ENCODE assay signal across 8 cellular contexts in the genomic region with DNA sequence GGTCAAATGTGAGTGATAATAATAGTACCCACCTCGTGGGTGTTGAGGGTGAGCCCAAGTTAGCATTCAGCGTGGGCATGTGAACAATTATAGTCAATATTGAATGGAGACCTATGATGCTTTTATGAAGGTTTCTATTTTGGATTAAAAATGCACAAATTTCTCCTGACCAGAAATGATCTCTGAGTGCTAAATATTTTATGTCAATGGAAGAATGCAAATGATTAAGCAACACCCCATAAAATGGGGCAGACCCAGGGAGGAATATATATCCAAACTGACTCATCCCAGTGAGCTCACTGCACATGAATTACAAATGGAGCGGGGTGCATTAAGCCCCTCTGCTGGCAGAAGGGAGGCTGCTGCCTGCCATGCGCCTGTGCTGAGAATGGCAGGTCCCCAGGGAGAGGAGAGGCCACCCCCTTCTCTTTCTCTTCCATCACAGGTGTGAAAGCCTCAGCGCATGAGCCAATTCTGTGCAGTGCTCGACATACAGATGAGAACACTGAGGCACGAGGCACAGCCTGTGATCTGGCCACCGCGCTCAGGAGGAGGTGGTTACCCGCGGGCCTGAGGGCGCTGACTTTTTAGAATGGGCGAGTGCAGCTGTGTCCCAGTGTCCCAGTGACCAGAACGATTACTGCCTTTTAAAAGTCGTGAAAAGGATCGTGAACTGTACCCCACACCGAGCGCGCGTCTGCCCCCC. TPM values are rescaled to one million over a fixed set of nuclear protein-coding genes. Genes with fewer than 3 reads are reported as not detected.
DNase-seq lines count a peak whose midpoint lies in the region; TF ChIP-seq lines count a peak whose summit lies in the region.
"Not testable (repeated sequence)": the region's sequence is repeated elsewhere in the genome, so short reads cannot be mapped to it uniquely, and the experiment has no call there.

No MANE protein-coding gene starts in this region.

- not testable (repeated sequence) for H3K4me3 ChIP-seq in KMS-11 (IDR thresholded peaks at IDR 0.05; ENCODE audit: insufficient read depth, low read depth, low read length)
- H3K4me3 ChIP-seq in iPS-15b (ENCODE audit: low read depth, low read length): peak overlapping the region; percentile 60
- peak overlapping the region; percentile 92 for H3K4me3 ChIP-seq in neuron (ENCODE audit: low read length)
- H3K4me3 ChIP-seq in subcutaneous abdominal adipose tissue (ENCODE audit: low read depth in 1 of 5, low read length in 5 of 5): peak overlapping the region in 4 of 5 donors; percentile 55 to 75 (median 66)

- not testable (repeated sequence) for H3K36me3 ChIP-seq in KMS-11 (ENCODE audit: insufficient read depth); iPS-15b (ENCODE audit: control insufficient read depth, insufficient read depth, low read length); neuron (ENCODE audit: insufficient read depth, low read length); subcutaneous abdominal adipose tissue (ENCODE audit: control insufficient read depth in 5 of 5, insufficient read depth in 5 of 5, low read length in 5 of 5)

- H3K27ac Mint-ChIP-seq in Calu3 (ENCODE audit: unreplicated experiment): peak overlapping the region; percentile 90
- H3K27ac Mint-ChIP-seq in dendritic cell treated with granulocyte-macrophage colony-stimulating factor and Interleukin-4, amounts not matched to agents 40 ng/mL and 50 ng/mL, for 4 days: peak overlapping the region; percentile 95

- TF ChIP-seq CTCF in Calu3 (IDR thresholded peaks at IDR 0.05; ENCODE audit: unreplicated experiment); KMS-11 (conservative IDR thresholded peaks at IDR 0.05; ENCODE audit: low read depth, low read length): not testable (repeated sequence)

- H3K4me3 Mint-ChIP-seq in Calu3 (ENCODE audit: low read depth, unreplicated experiment): peak overlapping the region; percentile 81
- H3K4me3 Mint-ChIP-seq in dendritic cell treated with granulocyte-macrophage colony-stimulating factor and Interleukin-4, amounts not matched to agents 40 ng/mL and 50 ng/mL, for 4 days: peak overlapping the region; percentile 85

- H3K9me3 ChIP-seq in iPS-15b (ENCODE audit: control insufficient read depth, insufficient read depth, low read length); neuron (ENCODE audit: low read length); subcutaneous abdominal adipose tissue (ENCODE audit: control insufficient read depth in 5 of 5, low read length in 5 of 5): not testable (repeated sequence)

- peak overlapping the region; percentile 66 for H3K27ac ChIP-seq in KMS-11
- H3K27ac ChIP-seq in subcutaneous abdominal adipose tissue (ENCODE audit: low read depth, low read length): not testable (repeated sequence)

- not testable (repeated sequence) for H4K20me1 ChIP-seq in KMS-11 (ENCODE audit: insufficient read depth)

- DNase-seq in Calu3: not testable (repeated sequence)
- DNase-seq in RPMI8226 (peak; percentile 58), activated T-cell treated with anti-CD3 and anti-CD28 coated beads for 4 hours (peak; percentile 5)

- TSS peak; percentile 56 for BruUV-seq in Calu3 (replicated peaks; lab: Mats Ljungman, UMichigan)

- intact Hi-C loops in Calu3 (cut with micrococcal nuclease; ENCODE audit: unreplicated experiment); dendritic cell treated with granulocyte-macrophage colony-stimulating factor and Interleukin-4, amounts not matched to agents 40 ng/mL and 50 ng/mL, for 4 days (cut with micrococcal nuclease): not testable (repeated sequence)

- H3K27me3 Mint-ChIP-seq in Calu3 (ENCODE audit: unreplicated experiment): not testable (repeated sequence)
- peaks cover 13% of the 10 kb centered on the region for H3K27me3 Mint-ChIP-seq in dendritic cell treated with granulocyte-macrophage colony-stimulating factor and Interleukin-4, amounts not matched to agents 40 ng/mL and 50 ng/mL, for 4 days

- H3K4me2 ChIP-seq in KMS-11: peak overlapping the region; percentile 57

- H3K79me2 ChIP-seq in KMS-11 (ENCODE audit: insufficient read depth, low read depth): not testable (repeated sequence)

- H3K27me3 ChIP-seq in KMS-11 (ENCODE audit: insufficient read depth, low read depth); iPS-15b (ENCODE audit: control insufficient read depth, insufficient read depth, low read length); neuron (ENCODE audit: insufficient read depth, low read length); subcutaneous abdominal adipose tissue (ENCODE audit: control insufficient read depth in 5 of 5, insufficient read depth in 4 of 5, low read length in 5 of 5): not testable (repeated sequence)

- not testable (repeated sequence) for H3K9me3 Mint-ChIP-seq in Calu3 (ENCODE audit: low read depth, unreplicated experiment); dendritic cell treated with granulocyte-macrophage colony-stimulating factor and Interleukin-4, amounts not matched to agents 40 ng/mL and 50 ng/mL, for 4 days

- H3K4me1 ChIP-seq in KMS-11 (ENCODE audit: low read depth, poor library complexity, severe bottlenecking): peaks cover 28% of the 10 kb centered on the region
- not testable (repeated sequence) for H3K4me1 ChIP-seq in iPS-15b (ENCODE audit: control insufficient read depth, insufficient read depth, low read length); neuron (ENCODE audit: insufficient read depth, low read length)
- H3K4me1 ChIP-seq in subcutaneous abdominal adipose tissue (ENCODE audit: control insufficient read depth in 5 of 5, insufficient read depth in 5 of 5, low read length in 5 of 5): peaks cover 0 to 11% (median 5%) of the 10 kb centered on the region in 5 donors

- H2AFZ ChIP-seq in KMS-11 (ENCODE audit: low read depth): peak overlapping the region; percentile 47
- peak overlapping the region; percentile 94 for H2AFZ ChIP-seq in neuron (ENCODE audit: low read depth, low read length)

- CTCF ChIA-PET in Calu3 (lab: Charles Lee): interaction anchor here (1.0 kb wide), 1 partner anchor 154 kb away, joined by 4 read pairs; no protein-coding TSS in a partner anchor

- H3K9ac ChIP-seq in KMS-11: peak overlapping the region; percentile 81
- H3K9ac ChIP-seq in iPS-15b (ENCODE audit: low read depth, low read length): not testable (repeated sequence)
- peak overlapping the region in 3 of 5 donors; percentile 40 to 73 (median 70) for H3K9ac ChIP-seq in subcutaneous abdominal adipose tissue (ENCODE audit: low read length in 5 of 5)

- H3K4me1 Mint-ChIP-seq in Calu3 (ENCODE audit: low read depth, unreplicated experiment): peaks cover 30% of the 10 kb centered on the region
- H3K4me1 Mint-ChIP-seq in dendritic cell treated with granulocyte-macrophage colony-stimulating factor and Interleukin-4, amounts not matched to agents 40 ng/mL and 50 ng/mL, for 4 days (ENCODE audit: low read depth): peaks cover 20% of the 10 kb centered on the region

- peaks cover 28% of the 10 kb centered on the region for H3K36me3 Mint-ChIP-seq in Calu3 (ENCODE audit: insufficient read depth, unreplicated experiment)
- peaks cover 48% of the 10 kb centered on the region for H3K36me3 Mint-ChIP-seq in dendritic cell treated with granulocyte-macrophage colony-stimulating factor and Interleukin-4, amounts not matched to agents 40 ng/mL and 50 ng/mL, for 4 days (ENCODE audit: low read depth)

RNA-seq across cellular contexts. Expression of a gene that starts 14.7 kb away (rescaled TPM):
- total RNA-seq in Calu3 (2022): 0.50 and 0.61 TPM in 2 replicates
